9 cellular contexts compared by ENCODE assay signal in genomic region chr6:43274916-43275597, GRCh38. TPM values are rescaled to one million over a fixed set of nuclear protein-coding genes. Genes with fewer than 3 reads are reported as not detected.
A peak's percentile ranks its signal among the peaks of the same experiment; 100 is the strongest.
DNase-seq lines count a peak whose midpoint lies in the region; ATAC-seq and FAIRE-seq lines count a peak whose summit lies in the region.
"Had no signal": no experiment of that assay in that cellular context is flagged by ENCODE, and none has a peak within 500 bp of the region (broad histone marks: within the 10 kb centered on the region; RNA-seq: fewer than 3 reads in every experiment).

No MANE protein-coding gene starts in this region.

- ATAC-seq in activated T-cell treated with anti-CD3 and anti-CD28 coated beads, Interleukin-2, amount 50 U/mL, for 72 hours (replicated peaks in 1 of 2): peak; percentile 55 to 57
- peak; percentile 51 for ATAC-seq in stimulated activated effector memory CD8-positive, alpha-beta T cell treated with anti-CD3 and anti-CD28 coated beads, Interleukin-12 subunit alpha, Interleukin-12 subunit beta, amount 100 ng/mL, for 72 hours

- H3K4me1 Mint-ChIP-seq in activated T-cell treated with anti-CD3 and anti-CD28 coated beads, Interleukin-2, amount 50 U/mL, for 72 hours (ENCODE audit: low read depth): peaks cover 10% of the 10 kb centered on the region
- peaks cover 30% of the 10 kb centered on the region for H3K4me1 Mint-ChIP-seq in stimulated activated effector memory CD8-positive, alpha-beta T cell treated with anti-CD3 and anti-CD28 coated beads, Interleukin-12 subunit alpha, Interleukin-12 subunit beta, amount 100 ng/mL, for 72 hours

- no peaks in the 10 kb centered on the region for H3K9me3 Mint-ChIP-seq in activated T-cell treated with anti-CD3 and anti-CD28 coated beads, Interleukin-2, amount 50 U/mL, for 72 hours
- H3K9me3 Mint-ChIP-seq in stimulated activated effector memory CD8-positive, alpha-beta T cell treated with anti-CD3 and anti-CD28 coated beads, Interleukin-12 subunit alpha, Interleukin-12 subunit beta, amount 100 ng/mL, for 72 hours: no peaks in the 10 kb centered on the region

- DNase-seq in DMS 273 (lab: John Stamatoyannopoulos, UW; ENCODE audit: unreplicated experiment) (peak; percentile 37), DMS 273 treated with DMSO at 0.1 percent for 48 hours (lab: John Stamatoyannopoulos, UW) (no peak), GM19239 (ENCODE audit: insufficient read length, low spot score) (no peak), KBM-7 (no peak), RPMI8226 (no peak)
- peak; percentile 48 to 49 for DNase-seq in activated T-cell treated with anti-CD3 and anti-CD28 coated beads, Interleukin-2, amount 50 U/mL, for 72 hours
- peak in 1 of 2 donors; percentile 57 for DNase-seq in stimulated activated effector memory CD8-positive, alpha-beta T cell treated with anti-CD3 and anti-CD28 coated beads, Interleukin-12 subunit alpha, Interleukin-12 subunit beta, amount 100 ng/mL, for 72 hours (ENCODE audit: low spot score in 2 of 2)

- in situ Hi-C loops in KBM-7 (cut with MboI; ENCODE audit: low pct_unique_long_range_greater_than_20kb, low sequenced_read_pairs): no loop called here

- peak overlapping the region; percentile 64 to 88 for H3K4me3 Mint-ChIP-seq in activated T-cell treated with anti-CD3 and anti-CD28 coated beads, Interleukin-2, amount 50 U/mL, for 72 hours
- peak overlapping the region; percentile 72 for H3K4me3 Mint-ChIP-seq in stimulated activated effector memory CD8-positive, alpha-beta T cell treated with anti-CD3 and anti-CD28 coated beads, Interleukin-12 subunit alpha, Interleukin-12 subunit beta, amount 100 ng/mL, for 72 hours

- no peaks in the 10 kb centered on the region for H3K36me3 Mint-ChIP-seq in activated T-cell treated with anti-CD3 and anti-CD28 coated beads, Interleukin-2, amount 50 U/mL, for 72 hours (ENCODE audit: insufficient read depth in 2 of 2)
- H3K36me3 Mint-ChIP-seq in stimulated activated effector memory CD8-positive, alpha-beta T cell treated with anti-CD3 and anti-CD28 coated beads, Interleukin-12 subunit alpha, Interleukin-12 subunit beta, amount 100 ng/mL, for 72 hours: no peaks in the 10 kb centered on the region

- FAIRE-seq in GM19239 (lab: Jason Lieb, UNC): no peak
- FAIRE-seq: keratinocyte had no signal

- peak overlapping the region; percentile 37 for H3K4me3 ChIP-seq in iPS-11a (ENCODE audit: low read depth, low read length)

- H3K27me3 Mint-ChIP-seq in activated T-cell treated with anti-CD3 and anti-CD28 coated beads, Interleukin-2, amount 50 U/mL, for 72 hours (ENCODE audit: low read depth): peaks cover 47% of the 10 kb centered on the region

- H3K27ac Mint-ChIP-seq in activated T-cell treated with anti-CD3 and anti-CD28 coated beads, Interleukin-2, amount 50 U/mL, for 72 hours: no peak overlapping the region
- no peak overlapping the region for H3K27ac Mint-ChIP-seq in stimulated activated effector memory CD8-positive, alpha-beta T cell treated with anti-CD3 and anti-CD28 coated beads, Interleukin-12 subunit alpha, Interleukin-12 subunit beta, amount 100 ng/mL, for 72 hours

RNA-seq across cellular contexts. Expression of gene SLC22A7, which starts 23.0 kb away (rescaled TPM):
- not detected for total RNA-seq in activated T-cell treated with anti-CD3 and anti-CD28 coated beads, Interleukin-2, amount 50 U/mL, for 72 hours

RNA-seq across cellular contexts. Expression of gene TTBK1, which starts 31.8 kb away (rescaled TPM):
- total RNA-seq in activated T-cell treated with anti-CD3 and anti-CD28 coated beads, Interleukin-2, amount 50 U/mL, for 72 hours: 1 to 10 TPM; 1.1 to 1.2 TPM

RNA-seq across cellular contexts. Expression of gene CRIP3, which starts 33.6 kb away (rescaled TPM):
- total RNA-seq in activated T-cell treated with anti-CD3 and anti-CD28 coated beads, Interleukin-2, amount 50 U/mL, for 72 hours: under 1 TPM; 0.82 to 0.90 TPM

RNA-seq across cellular contexts. Expression of gene DNPH1, which starts 45.8 kb away (rescaled TPM):
- total RNA-seq in activated T-cell treated with anti-CD3 and anti-CD28 coated beads, Interleukin-2, amount 50 U/mL, for 72 hours: 10 to 100 TPM; 38.3 to 42.3 TPM

Comparison
In these comparisons a context has a peak if more than half of its experiments do, and no peak if none do; other contexts are left out.
1. DNase-seq: peak in DMS 273 (single experiment) and activated T-cell treated with anti-CD3 and anti-CD28 coated beads, Interleukin-2, amount 50 U/mL, for 72 hours (2 of 2); none in DMS 273 treated with DMSO at 0.1 percent for 48 hours (single experiment), GM19239 (single experiment), KBM-7 (single experiment) and RPMI8226 (single experiment).